In the genomic region with DNA sequence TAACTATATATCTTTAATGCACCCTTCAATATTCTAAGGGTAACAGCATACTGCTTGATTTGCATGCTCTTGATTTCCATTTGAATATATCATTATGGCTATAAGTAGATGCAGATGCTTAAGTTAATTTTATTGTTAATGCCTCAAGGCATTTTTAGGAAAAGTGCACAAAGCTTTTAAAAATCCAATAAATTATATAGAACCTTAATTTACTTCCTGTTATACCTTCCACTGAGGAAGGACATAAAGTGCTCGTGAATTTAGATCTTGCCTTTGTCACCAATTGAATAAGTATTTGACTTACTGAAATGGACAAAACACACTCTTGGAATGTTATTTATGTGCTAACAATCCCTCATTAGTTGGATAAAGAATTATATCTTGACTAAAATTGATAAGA, we compare ENCODE assay signal across 8 cellular contexts.
"Had no signal": no experiment of that assay in that cellular context is flagged by ENCODE, and none has a peak within 500 bp of the region (broad histone marks: within the 10 kb centered on the region; RNA-seq: fewer than 3 reads in every experiment).

No MANE protein-coding gene starts in this region.

- FAIRE-seq: H1, H54, HTR-8/SVneo, K562 had no signal

- DNase-seq: H9, HCEC 1CT, IMR-90 had no signal

- ATAC-seq: GM23338, K562 had no signal

- H3K4me3 Mint-ChIP-seq: GM23338, H9 had no signal

- H3K4me2 ChIP-seq: GM23338 had no signal

- H3K27ac Mint-ChIP-seq: GM23338 had no signal

- H3K4me3 ChIP-seq: GM23338, K562 had no signal
